Comparison of ENCODE assay signal across 11 cellular contexts in genomic region chr18:76338088-76338487, GRCh38.
"Had no signal": no experiment of that assay in that cellular context is flagged by ENCODE, and none has a peak within 500 bp of the region (broad histone marks: within the 10 kb centered on the region; RNA-seq: fewer than 3 reads in every experiment).

No MANE protein-coding gene starts in this region.

- H3K4me3 ChIP-seq: GM23248, GM23338, HAP-1 had no signal

- H3K9ac ChIP-seq: GM23248 had no signal

- H3K4me1 Mint-ChIP-seq: GM23338, H9 had no signal

- H3K27ac ChIP-seq: GM23248 had no signal

- H3K9me3 ChIP-seq: HAP-1 had no signal

- H3K4me3 Mint-ChIP-seq: GM23338, H9, HFFc6 had no signal

- H3K27ac Mint-ChIP-seq: GM23338, H9, HFFc6 had no signal

- H3K4me2 ChIP-seq: GM23338 had no signal

- DNase-seq: GM23248, GOT3, H7, H9, HCEC 1CT, HFFc6 had no signal

- ATAC-seq: GM23338, HCT116 had no signal

- H3K4me1 ChIP-seq: HAP-1 had no signal

- H3K9me3 Mint-ChIP-seq: HFFc6 had no signal

- H3K36me3 ChIP-seq: HAP-1 had no signal

- FAIRE-seq: H1, H54 had no signal

- H2AFZ ChIP-seq: GM23248, GM23338 had no signal
